Comparison of ENCODE assay signal across 9 cellular contexts in the genomic region with DNA sequence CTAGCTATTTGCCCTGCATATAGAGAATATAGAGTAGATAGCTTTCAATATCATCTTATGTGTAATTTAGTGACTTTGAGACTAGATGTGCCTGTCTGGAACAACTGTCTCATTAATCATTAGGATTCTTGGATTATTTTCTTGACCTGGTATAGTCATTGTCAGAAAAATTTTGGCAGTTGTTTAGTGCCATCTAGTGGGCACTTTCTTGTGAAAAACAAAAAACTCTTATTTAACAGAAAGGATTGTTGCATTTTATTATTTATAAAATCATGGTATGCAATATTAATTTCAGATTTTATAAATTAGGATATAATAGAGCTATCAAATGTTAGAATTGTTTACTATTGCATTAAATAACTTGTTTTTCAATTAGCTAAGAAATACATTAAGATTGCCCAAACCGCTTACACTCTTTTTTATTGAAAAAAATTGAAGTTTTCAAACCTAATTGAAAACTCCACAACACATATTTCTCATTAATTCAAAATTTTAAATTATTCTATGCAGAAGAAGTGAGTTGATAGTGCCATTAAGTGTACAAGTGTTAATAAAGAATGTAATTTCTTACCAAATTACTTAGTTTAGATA.
DNase-seq lines count a peak whose midpoint lies in the region; ATAC-seq, FAIRE-seq and TF ChIP-seq lines count a peak whose summit lies in the region.
"Had no signal": no experiment of that assay in that cellular context is flagged by ENCODE, and none has a peak within 500 bp of the region (broad histone marks: within the 10 kb centered on the region; RNA-seq: fewer than 3 reads in every experiment).

No MANE protein-coding gene starts in this region.

- no peak overlapping the region for H3K4me3 ChIP-seq in GM12865 (ENCODE audit: low read depth, low read length)
- H3K4me3 ChIP-seq: HAP-1 had no signal

- no peak overlapping the region for H3K27ac Mint-ChIP-seq in osteocyte (ENCODE audit: unreplicated experiment)

- no peak for ATAC-seq in HG03196 (IDR thresholded peaks at IDR 0.05; ENCODE audit: unreplicated experiment)

- TF ChIP-seq CTCF in GM12865 (IDR thresholded peaks at IDR 0.05; ENCODE audit: insufficient read depth, low read depth, low read length, missing control alignments) (peak; percentile 33), osteocyte (IDR thresholded peaks at IDR 0.05) (peak; percentile 73)

- peaks cover 9% of the 10 kb centered on the region for H3K27me3 Mint-ChIP-seq in osteocyte (ENCODE audit: unreplicated experiment)

- no peaks in the 10 kb centered on the region for H3K4me1 Mint-ChIP-seq in osteocyte (ENCODE audit: unreplicated experiment)

- peaks cover 4% of the 10 kb centered on the region for H3K9me3 Mint-ChIP-seq in osteocyte (ENCODE audit: unreplicated experiment)

- FAIRE-seq in endometrium (lab: Jason Lieb, UNC): peak; percentile 85

- DNase-seq in ACHN (peak; percentile 49), GM12865 (ENCODE audit: low read depth) (peak; percentile 17), NCI-H748 treated with DMSO at 0.1 percent for 48 hours (lab: John Stamatoyannopoulos, UW) (peak; percentile 20), osteocyte (ENCODE audit: extremely low spot score, unreplicated experiment) (no peak)
- no peak for DNase-seq in activated CD8-positive, alpha-beta memory T cell treated with anti-CD3 and anti-CD28 coated beads, Interleukin-2, amount 50 U/mL, for 4 hours
- DNase-seq in activated naive CD4-positive, alpha-beta T cell (lab: John Stamatoyannopoulos, UW): no peak

- H3K36me3 Mint-ChIP-seq in osteocyte (ENCODE audit: unreplicated experiment): no peaks in the 10 kb centered on the region

- H3K4me3 Mint-ChIP-seq in osteocyte (ENCODE audit: unreplicated experiment): no peak overlapping the region

- in situ Hi-C loops in ACHN (cut with HindIII; ENCODE audit: low pct_ligation_motif_present, low pct_unique_long_range_greater_than_20kb, low sequenced_read_pairs): loop anchor here (25.0 kb wide), 1 partner anchor 234 kb away; no protein-coding TSS in a partner anchor

Comparison
In these comparisons a context has a peak if more than half of its experiments do, and no peak if none do; other contexts are left out.
1. DNase-seq: peak in ACHN (single experiment), GM12865 (single experiment) and NCI-H748 treated with DMSO at 0.1 percent for 48 hours (single experiment); none in osteocyte (single experiment), activated CD8-positive, alpha-beta memory T cell treated with anti-CD3 and anti-CD28 coated beads, Interleukin-2, amount 50 U/mL, for 4 hours (single experiment) and activated naive CD4-positive, alpha-beta T cell (0 of 4).